ENCODE assay signal across 35 cellular contexts in genomic region chr7:48113270-48113669, GRCh38. TPM values are rescaled to one million over a fixed set of nuclear protein-coding genes. Genes with fewer than 3 reads are reported as not detected.
"Had no signal": no experiment of that assay in that cellular context is flagged by ENCODE, and none has a peak within 500 bp of the region (broad histone marks: within the 10 kb centered on the region; RNA-seq: fewer than 3 reads in every experiment).

No MANE protein-coding gene starts in this region.

- H3K27me3 ChIP-seq: MG63 had no signal

- H3K4me3 Mint-ChIP-seq: activated CD4-positive, alpha-beta memory T cell treated with anti-CD3 and anti-CD28 coated beads, Interleukin-2, amount 10 ng/mL, durations not matched to agents 7 days and 5 days; activated CD8-positive, alpha-beta memory T cell treated with anti-CD3 and anti-CD28 coated beads, Interleukin-2, amount 10 ng/mL, durations not matched to agents 7 days and 5 days; activated naive CD4-positive, alpha-beta T cell treated with anti-CD3 and anti-CD28 coated beads, Interleukin-2, amount 10 ng/mL, durations not matched to agents 7 days and 5 days; activated naive CD8-positive, alpha-beta T cell; activated naive CD8-positive, alpha-beta T cell treated with anti-CD3 and anti-CD28 coated beads, Interleukin-2, amount 50 U/mL, for 24 hours; brain had no signal

- DNase-seq: activated CD4-positive, alpha-beta memory T cell treated with anti-CD3 and anti-CD28 coated beads, Interleukin-2, amount 10 ng/mL, durations not matched to agents 7 days and 5 days; activated CD4-positive, alpha-beta T cell treated with anti-CD3 and anti-CD28 coated beads for 1 hour; activated CD4-positive, alpha-beta T cell treated with anti-CD3 and anti-CD28 coated beads for 48 hours; activated CD4-positive, CD25-positive, alpha-beta regulatory T cell; activated CD8-positive, alpha-beta memory T cell treated with anti-CD3 and anti-CD28 coated beads for 24 hours; activated CD8-positive, alpha-beta memory T cell treated with anti-CD3 and anti-CD28 coated beads, Interleukin-2, amount 10 ng/mL, durations not matched to agents 7 days and 5 days; activated CD8-positive, alpha-beta memory T cell treated with anti-CD3 and anti-CD28 coated beads, Interleukin-2, amount 50 U/mL, for 48 hours; activated effector memory CD4-positive, alpha-beta T cell treated with Interleukin-2 at 50 U/mL for 16 hours; activated naive CD4-positive, alpha-beta T cell treated with anti-CD3 and anti-CD28 coated beads, Interleukin-2, amount 10 ng/mL, durations not matched to agents 7 days and 5 days; activated naive CD8-positive, alpha-beta T cell treated with anti-CD3 and anti-CD28 coated beads, Interleukin-2, amount 50 U/mL, for 24 hours; activated T-cell treated with anti-CD3 and anti-CD28 coated beads, Interleukin-2, amount 50 U/mL, for 48 hours; anterior cingulate cortex; Kasumi-1; KG1; MG63; NCI-H1048; NCI-H1105 treated with DMSO at 0.1 percent for 48 hours; NCI-H1436; NCI-H1694; NCI-H1930; NCI-H2081 treated with DMSO at 0.1 percent for 48 hours; NCI-H345; NCI-H524 treated with DMSO at 0.1 percent for 48 hours; NCI-H748 treated with DMSO at 0.1 percent for 48 hours; PC-9; Right ventricle myocardium superior; SW 1271; T-helper 1 cell; T-helper 2 cell; T-helper 9 cell; WERI-Rb-1 had no signal

- H3K27ac Mint-ChIP-seq: activated CD4-positive, alpha-beta memory T cell treated with anti-CD3 and anti-CD28 coated beads, Interleukin-2, amount 10 ng/mL, durations not matched to agents 7 days and 5 days; activated CD8-positive, alpha-beta memory T cell treated with anti-CD3 and anti-CD28 coated beads, Interleukin-2, amount 10 ng/mL, durations not matched to agents 7 days and 5 days; activated naive CD4-positive, alpha-beta T cell treated with anti-CD3 and anti-CD28 coated beads, Interleukin-2, amount 10 ng/mL, durations not matched to agents 7 days and 5 days; activated naive CD8-positive, alpha-beta T cell; activated naive CD8-positive, alpha-beta T cell treated with anti-CD3 and anti-CD28 coated beads, Interleukin-2, amount 50 U/mL, for 24 hours; brain had no signal

- ATAC-seq: activated CD8-positive, alpha-beta memory T cell treated with anti-CD3 and anti-CD28 coated beads, Interleukin-2, amount 10 ng/mL, durations not matched to agents 7 days and 5 days; activated naive CD8-positive, alpha-beta T cell treated with anti-CD3 and anti-CD28 coated beads, Interleukin-2, amount 50 U/mL, for 24 hours had no signal

- H3K36me3 ChIP-seq: MG63 had no signal

- H3K9me3 ChIP-seq: MG63 had no signal

- H3K4me3 ChIP-seq: MG63, PC-9 had no signal

- H3K9me3 Mint-ChIP-seq: activated CD4-positive, alpha-beta memory T cell treated with anti-CD3 and anti-CD28 coated beads, Interleukin-2, amount 10 ng/mL, durations not matched to agents 7 days and 5 days; activated naive CD4-positive, alpha-beta T cell treated with anti-CD3 and anti-CD28 coated beads, Interleukin-2, amount 10 ng/mL, durations not matched to agents 7 days and 5 days; activated naive CD8-positive, alpha-beta T cell treated with anti-CD3 and anti-CD28 coated beads, Interleukin-2, amount 50 U/mL, for 24 hours had no signal

- H3K27ac ChIP-seq: PC-9, WERI-Rb-1 had no signal

- H3K36me3 Mint-ChIP-seq: activated naive CD8-positive, alpha-beta T cell; brain had no signal

- H3K4me1 Mint-ChIP-seq: brain had no signal

- H3K27me3 Mint-ChIP-seq: activated CD8-positive, alpha-beta memory T cell treated with anti-CD3 and anti-CD28 coated beads, Interleukin-2, amount 10 ng/mL, durations not matched to agents 7 days and 5 days; activated naive CD4-positive, alpha-beta T cell treated with anti-CD3 and anti-CD28 coated beads, Interleukin-2, amount 10 ng/mL, durations not matched to agents 7 days and 5 days; activated naive CD8-positive, alpha-beta T cell; activated naive CD8-positive, alpha-beta T cell treated with anti-CD3 and anti-CD28 coated beads, Interleukin-2, amount 50 U/mL, for 24 hours had no signal

RNA-seq across cellular contexts. Expression of gene ABCA13, which starts 58.0 kb away (rescaled TPM):
- total RNA-seq: activated CD4-positive, alpha-beta memory T cell treated with anti-CD3 and anti-CD28 coated beads, Interleukin-2, amount 10 ng/mL, durations not matched to agents 7 days and 5 days; NCI-H460; OCI-LY7 had no signal
